Comparison of ENCODE assay signal across 8 cellular contexts in the genomic region with DNA sequence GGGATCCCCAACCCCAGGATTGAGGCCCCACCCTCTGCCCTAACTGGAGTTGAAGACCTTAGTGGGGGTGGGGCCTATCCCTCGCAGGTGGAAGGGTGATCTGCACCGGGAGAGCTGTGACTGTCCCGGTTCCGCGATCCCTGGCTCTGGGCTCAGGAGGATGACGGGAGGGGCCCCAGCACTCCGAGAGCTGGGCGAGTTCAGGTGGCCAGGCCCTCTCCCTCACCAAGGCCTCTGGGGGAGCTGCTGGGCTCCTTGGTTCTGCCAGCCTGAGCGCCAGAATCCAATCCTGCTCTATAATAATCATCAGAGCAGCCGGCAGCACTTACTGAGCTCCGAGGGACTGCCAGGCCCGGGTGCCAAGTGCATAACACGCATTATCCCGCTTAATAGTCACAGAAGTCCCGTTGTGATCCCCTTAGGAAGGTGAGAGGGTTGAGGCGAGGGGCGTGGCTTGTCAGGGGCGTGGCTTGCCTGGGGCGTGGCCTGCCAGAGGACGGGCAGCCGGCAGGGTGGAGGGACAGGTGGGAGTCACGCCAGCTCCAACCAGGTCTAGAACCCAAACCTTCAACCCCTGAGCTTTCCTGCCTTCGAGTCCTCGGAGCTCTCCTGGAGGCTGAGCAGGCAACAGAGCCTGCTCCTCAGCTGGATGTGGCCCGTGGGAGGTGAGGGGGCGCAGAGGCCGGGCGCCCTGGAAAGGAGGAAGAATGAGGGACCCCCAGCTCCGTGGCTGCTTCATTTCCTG. TPM values are rescaled to one million over a fixed set of nuclear protein-coding genes. Genes with fewer than 3 reads are reported as not detected.
A peak's percentile ranks its signal among the peaks of the same experiment; 100 is the strongest.
DNase-seq lines count a peak whose midpoint lies in the region; ATAC-seq, FAIRE-seq and TF ChIP-seq lines count a peak whose summit lies in the region.

No MANE protein-coding gene starts in this region.

- no TSS peak for BruUV-seq in Panc1 (replicated peaks; lab: Mats Ljungman, UMichigan)

- H3K9me3 ChIP-seq in Panc1 (ENCODE audit: control insufficient read depth, insufficient read depth, low read depth, low read length) (no peaks in the 10 kb centered on the region), vagina (no peaks in the 10 kb centered on the region)

- POLR2A ChIA-PET in Panc1 (lab: Charles Lee), result no interaction called here

- TF ChIP-seq POLR2A in vagina (IDR thresholded peaks at IDR 0.05), result no peak
- no peak for TF ChIP-seq POLR2A in GM18505 (IDR thresholded peaks at IDR 0.05; ENCODE audit: borderline replicate concordance, extremely low read depth, insufficient read depth, insufficient read length)

- H3K27me3 ChIP-seq in Panc1 (ENCODE audit: control insufficient read depth, insufficient read depth, low read length) (no peaks in the 10 kb centered on the region), vagina (no peaks in the 10 kb centered on the region)

- no peak overlapping the region for H3K27ac ChIP-seq in Panc1 (ENCODE audit: low read length)
- H3K27ac ChIP-seq in vagina, result peak overlapping the region; percentile 38

- CTCF ChIA-PET in Panc1 (lab: Charles Lee), result interaction anchor here (1.5 kb wide), 1 partner anchor 11 kb away, joined by 5 read pairs; no protein-coding TSS in a partner anchor

- TF ChIP-seq CTCF in Panc1 (IDR thresholded peaks at IDR 0.05), result no peak
- TF ChIP-seq CTCF in vagina (IDR thresholded peaks at IDR 0.05), result peak in 1 of 3 experiments; percentile 5

- in situ Hi-C loops in Panc1 (cut with HindIII; ENCODE audit: low pct_unique_long_range_greater_than_20kb, low sequenced_read_pairs), result no loop called here

- peak; percentile 46 for DNase-seq in GM19239 (ENCODE audit: insufficient read length, low spot score)
- no peak for DNase-seq in Panc1 (ENCODE audit: low read depth, low spot score)
- peak in 3 of 4 experiments; percentile 42 to 53 (median 49) for DNase-seq in activated naive CD4-positive, alpha-beta T cell (lab: John Stamatoyannopoulos, UW)
- DNase-seq in Right ventricle myocardium superior, result peak; percentile 80
- peak; percentile 75 for DNase-seq in sciatic nerve (ENCODE audit: low spot score)
- no peak for DNase-seq in vagina (ENCODE audit: extremely low spot score in 2 of 2)

- peak; percentile 23 for FAIRE-seq in GM19239 (lab: Jason Lieb, UNC)

- ATAC-seq in Panc1, result peak; percentile 79
- peak; percentile 81 for ATAC-seq in Right ventricle myocardium superior (ENCODE audit: poor library complexity)
- ATAC-seq in sciatic nerve, result peak; percentile 63
- no peak for ATAC-seq in GM19455 (IDR thresholded peaks at IDR 0.05; ENCODE audit: unreplicated experiment)
- ATAC-seq in GM18505 (IDR thresholded peaks at IDR 0.05; ENCODE audit: unreplicated experiment), result no peak

- H3K4me1 ChIP-seq in Panc1 (ENCODE audit: control insufficient read depth, insufficient read depth, low read length) (no peaks in the 10 kb centered on the region; the same call in 1 of the 2 replicates), vagina (peaks cover 24% of the 10 kb centered on the region)

- H3K36me3 ChIP-seq in Panc1 (ENCODE audit: control insufficient read depth, insufficient read depth, low read length), result no peaks in the 10 kb centered on the region
- H3K36me3 ChIP-seq in vagina, result no peaks in the 10 kb centered on the region

- intact Hi-C loops in Panc1 (cut with micrococcal nuclease; ENCODE audit: unreplicated experiment) (no loop called here), Right ventricle myocardium superior (cut with DNase I) (no loop called here), sciatic nerve (cut with DNase I) (no loop called here), vagina (cut with DNase I) (no loop called here)

- peak overlapping the region; percentile 28 to 57 for H3K4me3 ChIP-seq in Panc1 (ENCODE audit: low read depth in 2 of 2, low read length in 2 of 2)
- H3K4me3 ChIP-seq in vagina, result peak overlapping the region; percentile 47 to 51

RNA-seq across cellular contexts. Expression of a gene that starts 7.2 kb away (rescaled TPM):
- 2.5 TPM for total RNA-seq in Panc1 (2021; ENCODE audit: unreplicated experiment)
- polyA plus RNA-seq in Panc1 (2012; ENCODE audit: insufficient read length), result 4.2 TPM
- 23.7 TPM for total RNA-seq in Right ventricle myocardium superior
- 3.7 TPM for total RNA-seq in sciatic nerve
- total RNA-seq in vagina, result 3.4 TPM

Comparison
In these comparisons a context has a peak if more than half of its experiments do, and no peak if none do; other contexts are left out.
1. DNase-seq: peak in GM19239 (single experiment), activated naive CD4-positive, alpha-beta T cell (3 of 4), Right ventricle myocardium superior (single experiment) and sciatic nerve (single experiment); none in Panc1 (single experiment) and vagina (0 of 2).
2. ATAC-seq: peak in Panc1 (single experiment), Right ventricle myocardium superior (single experiment) and sciatic nerve (single experiment); none in GM19455 (single experiment) and GM18505 (single experiment).